17 cellular contexts compared by ENCODE assay signal in the genomic region with DNA sequence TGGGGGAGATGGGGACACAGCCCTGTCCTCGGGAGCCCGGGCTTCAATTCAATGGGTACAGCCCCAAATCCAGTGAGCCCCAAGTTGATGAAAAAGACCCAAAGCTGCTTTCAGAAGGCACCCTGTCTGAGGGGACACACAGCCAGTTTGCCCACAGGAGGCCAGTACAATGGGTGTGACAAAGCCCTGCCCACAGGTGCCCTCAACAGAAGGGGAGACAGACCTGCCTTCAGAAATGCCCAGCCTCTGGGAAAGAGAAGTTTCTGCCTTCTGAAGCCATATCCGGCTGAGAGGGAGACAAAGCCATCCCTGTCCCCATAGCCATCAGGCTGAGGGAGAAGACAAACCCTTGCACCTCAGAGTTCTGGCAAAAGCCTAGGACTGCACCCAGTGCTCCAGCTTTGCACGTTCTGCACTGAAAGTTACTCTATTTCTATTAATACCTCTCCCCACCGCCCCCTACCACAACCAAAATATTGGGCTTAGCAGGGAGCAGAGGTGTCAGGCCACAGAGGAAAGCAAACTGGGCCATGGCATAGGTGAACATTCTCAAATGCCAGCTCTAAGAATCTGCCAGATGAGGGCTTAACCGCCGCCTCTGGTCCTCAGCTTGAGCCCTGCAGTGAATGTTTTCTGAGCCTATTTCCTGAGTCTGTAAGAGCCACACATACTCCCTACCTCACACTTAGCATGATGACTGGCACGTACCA. TPM values are rescaled to one million over a fixed set of nuclear protein-coding genes. Genes with fewer than 3 reads are reported as not detected.
DNase-seq lines count a peak whose midpoint lies in the region; FAIRE-seq and TF ChIP-seq lines count a peak whose summit lies in the region.
"Had no signal": no experiment of that assay in that cellular context is flagged by ENCODE, and none has a peak within 500 bp of the region (broad histone marks: within the 10 kb centered on the region; RNA-seq: fewer than 3 reads in every experiment).

No MANE protein-coding gene starts in this region.

- H2BK20ac ChIP-seq in H1 (ENCODE audit: low read length): no peak overlapping the region

- peaks cover 9% of the 10 kb centered on the region for H3K79me2 ChIP-seq in mammary epithelial cell (ENCODE audit: insufficient read depth, low read length)
- no peaks in the 10 kb centered on the region for H3K79me2 ChIP-seq in H1 (ENCODE audit: control insufficient read depth in 1 of 2, insufficient read depth in 2 of 2, low read length in 2 of 2)

- H3K27me3 ChIP-seq in mammary epithelial cell (ENCODE audit: insufficient read depth, low read length): no peaks in the 10 kb centered on the region
- no peaks in the 10 kb centered on the region for H3K27me3 ChIP-seq in breast epithelium
- H3K27me3 ChIP-seq in H1 (replicated peaks in 1 of 4; ENCODE audit: control insufficient read depth in 3 of 4, extremely low read depth in 1 of 4, insufficient read depth in 3 of 4, low read length in 3 of 4): no peaks in the 10 kb centered on the region

- DNase-seq in mammary epithelial cell (no peak), breast epithelium (ENCODE audit: low spot score in 2 of 2) (no peak), H1 (ENCODE audit: low read depth in 1 of 2, low spot score in 2 of 2) (no peak), mesenteric fat pad (ENCODE audit: low spot score) (peak; percentile 24), inferior parietal cortex (ENCODE audit: extremely low spot score) (no peak), NCI-H446 (lab: John Stamatoyannopoulos, UW) (no peak)
- no peak for DNase-seq in effector CD4-positive, alpha-beta T cell
- DNase-seq: CD8-positive, alpha-beta T cell; DND-41; GDM1; MV-4-11; NCI-H1436 treated with DMSO at 0.1 percent for 48 hours; NCI-H2081; NCI-H524 treated with DMSO at 0.1 percent for 48 hours had no signal

- H2AFZ ChIP-seq in mammary epithelial cell (ENCODE audit: low read depth, low read length) (peak overlapping the region; percentile 92), H1 (ENCODE audit: low read length) (no peak overlapping the region)

- intact Hi-C loops in mammary epithelial cell (cut with micrococcal nuclease): no loop called here
- intact Hi-C loops in breast epithelium (cut with DNase I; ENCODE audit: low total_unique reads): no loop called here

- no peak overlapping the region for H3K4me2 ChIP-seq in mammary epithelial cell (ENCODE audit: insufficient read depth, low read depth, low read length)
- H3K4me2 ChIP-seq in H1 (ENCODE audit: insufficient read depth in 1 of 2, low read depth in 2 of 2, low read length in 2 of 2): no peak overlapping the region

- H2BK120ac ChIP-seq in H1 (replicated peaks; ENCODE audit: low read depth, low read length): no peak overlapping the region

- H4K5ac ChIP-seq in H1 (ENCODE audit: insufficient read length, low read depth, low read length): no peak overlapping the region

- no peak overlapping the region for H3K56ac ChIP-seq in H1 (replicated peaks; ENCODE audit: insufficient read length, low read depth, low read length)

- TF ChIP-seq POLR2A in breast epithelium (IDR thresholded peaks at IDR 0.05) (no peak), H1 (IDR thresholded peaks at IDR 0.05; ENCODE audit: control extremely low read depth in 1 of 2, low read depth in 2 of 2, low read length in 2 of 2) (no peak)

- no peaks in the 10 kb centered on the region; the same call in 1 of the 2 replicates for H3K79me1 ChIP-seq in H1 (ENCODE audit: low read depth, low read length)

- no peaks in the 10 kb centered on the region for H4K20me1 ChIP-seq in mammary epithelial cell (ENCODE audit: insufficient read depth, low read length)
- H4K20me1 ChIP-seq in H1 (replicated peaks in 1 of 2; ENCODE audit: control insufficient read depth in 1 of 2, insufficient read depth in 2 of 2, low read length in 2 of 2): no peaks in the 10 kb centered on the region

- H4K8ac ChIP-seq in H1 (ENCODE audit: extremely low read depth, insufficient read depth, low read length): peak overlapping the region; percentile 9; the same call in 1 of the 2 replicates

- no peak for TF ChIP-seq RAD21 in H1 (IDR thresholded peaks at IDR 0.05 in 1 of 2, conservative IDR thresholded peaks at IDR 0.05 in 1 of 2; ENCODE audit: low read depth in 2 of 2, low read length in 2 of 2)

- H2BK5ac ChIP-seq in H1 (ENCODE audit: low read depth, low read length): no peak overlapping the region; the same call in 1 of the 2 replicates

- peak overlapping the region; percentile 14 for H3K9ac ChIP-seq in mammary epithelial cell (ENCODE audit: insufficient read depth, low read length)
- H3K9ac ChIP-seq in H1 (replicated peaks in 1 of 4; ENCODE audit: extremely low read depth in 1 of 4, low read depth in 3 of 4, low read length in 3 of 4): no peak overlapping the region

- POLR2A ChIA-PET in H1 (lab: Charles Lee; ENCODE audit: partially characterized antibody): interaction anchor here (0.8 to 2.1 kb wide), 7 partner anchors 26 to 311 kb away, joined by 3 to 6 read pairs (median 3); a partner anchor contains a TSS

- TF ChIP-seq EP300 in H1 (IDR thresholded peaks at IDR 0.05; ENCODE audit: borderline replicate concordance in 1 of 2, low read depth in 2 of 2, low read length in 2 of 2): no peak

- H2AK5ac ChIP-seq in H1 (ENCODE audit: low read depth, low read length): no peak overlapping the region; the same call in 1 of the 2 replicates

- no peak for TF ChIP-seq CTCF in mammary epithelial cell (conservative IDR thresholded peaks at IDR 0.05 in 1 of 2, IDR thresholded peaks at IDR 0.05 in 1 of 2; ENCODE audit: extremely low read depth in 1 of 2, insufficient read depth in 1 of 2, low read depth in 1 of 2, low read length in 2 of 2)
- TF ChIP-seq CTCF in breast epithelium (IDR thresholded peaks at IDR 0.05): no peak
- no peak for TF ChIP-seq CTCF in H1 (IDR thresholded peaks at IDR 0.05; ENCODE audit: control extremely low read depth in 1 of 3, insufficient read depth in 1 of 3, low read depth in 1 of 3, low read length in 3 of 3)

- H3K23ac ChIP-seq in H1 (ENCODE audit: insufficient read length): no peak overlapping the region

- H3K4me1 ChIP-seq in mammary epithelial cell (ENCODE audit: insufficient read depth, low read length) (peaks cover 51% of the 10 kb centered on the region), breast epithelium (no peaks in the 10 kb centered on the region), H1 (replicated peaks in 1 of 4; ENCODE audit: control insufficient read depth in 3 of 4, insufficient read depth in 4 of 4, low read length in 3 of 4) (peaks cover 11 to 34% (median 22%) of the 10 kb centered on the region in 4 experiments)

- no peak overlapping the region for H3K18ac ChIP-seq in H1 (ENCODE audit: extremely low read depth, low read length)

- H4K91ac ChIP-seq in H1 (replicated peaks; ENCODE audit: insufficient read length, low read length): no peak overlapping the region

- H3K4me3 ChIP-seq in mammary epithelial cell (replicated peaks in 1 of 3; ENCODE audit: insufficient read depth in 1 of 3, low read depth in 2 of 3, low read length in 3 of 3) (no peak overlapping the region), breast epithelium (no peak overlapping the region), H1 (ENCODE audit: extremely low read depth in 1 of 4, insufficient read depth in 2 of 4, low read depth in 3 of 4, low read length in 4 of 4) (no peak overlapping the region)

- no peaks in the 10 kb centered on the region for H3K36me3 ChIP-seq in mammary epithelial cell (ENCODE audit: insufficient read depth, low read length)
- no peaks in the 10 kb centered on the region for H3K36me3 ChIP-seq in breast epithelium
- peaks cover 4 to 12% (median 6%) of the 10 kb centered on the region in 4 experiments; a peak in 7 of 8 replicates for H3K36me3 ChIP-seq in H1 (ENCODE audit: control insufficient read depth in 2 of 4, insufficient read depth in 4 of 4, low read length in 3 of 4)

- in situ Hi-C loops in mammary epithelial cell (cut with MboI; ENCODE audit: low sequenced_read_pairs in 2 of 2): loop anchor here in 1 of 2 donors (5.0 kb wide), 1 partner anchor 102 kb away; no protein-coding TSS in a partner anchor

- peaks cover 5% of the 10 kb centered on the region; the same call in 1 of the 2 replicates for H3K23me2 ChIP-seq in H1 (ENCODE audit: low read depth, low read length)

- dilution Hi-C loops in mammary epithelial cell (cut with HindIII; ENCODE audit: low sequenced_read_pairs): loop anchor here (5.0 kb wide), 2 partner anchors 32 to 62 kb away; no protein-coding TSS in a partner anchor

- H3K27ac ChIP-seq in mammary epithelial cell (ENCODE audit: insufficient read depth, low read depth, low read length): peak overlapping the region; percentile 41
- H3K27ac ChIP-seq in breast epithelium: no peak overlapping the region
- H3K27ac ChIP-seq in H1 (ENCODE audit: low read depth, low read length): no peak overlapping the region

- no TSS peak for BruUV-seq in mammary epithelial cell (replicated peaks; lab: Mats Ljungman, UMichigan)

- CTCF ChIA-PET in mammary epithelial cell (lab: Charles Lee; ENCODE audit: low non-redundant PET) (interaction anchor here (1.0 kb wide), 1 partner anchor 103 kb away, joined by 5 read pairs; no protein-coding TSS in a partner anchor), H1 (lab: Charles Lee; ENCODE audit: partially characterized antibody) (interaction anchor here (1.0 to 2.8 kb wide), 10 partner anchors 14 to 103 kb away, joined by 3 to 17 read pairs (median 4); no protein-coding TSS in a partner anchor)

- 97% methylated on average over 7 of the region's 8 CpGs for WGBS in mammary epithelial cell (ENCODE audit: low coverage, missing lambda C conversion rate)
- WGBS in H1 (ENCODE audit: extremely low coverage in 1 of 2, insufficient coverage in 1 of 2, insufficient read length in 1 of 2, insufficient replicate concordance in 2 of 2, low coverage in 1 of 2, low lambda C conversion rate in 2 of 2, missing lambda C conversion rate in 1 of 2), 2 experiments: 84% methylated on average over 8 of the region's 8 CpGs; no CpG with 5 or more reads in 1 of the 2 experiments

- H2BK12ac ChIP-seq in H1 (ENCODE audit: low read depth, low read length): no peak overlapping the region

- no peak overlapping the region for H3K14ac ChIP-seq in H1 (ENCODE audit: insufficient read length)

- H3K4ac ChIP-seq in H1 (replicated peaks; ENCODE audit: insufficient read length, low read depth, low read length): no peak overlapping the region

- H2BK15ac ChIP-seq in H1 (ENCODE audit: low read length): no peak overlapping the region

- FAIRE-seq in H1 (lab: Jason Lieb, UNC): no peak
- FAIRE-seq: D721Med, RCC 7860 had no signal

- H3K9me3 ChIP-seq in mammary epithelial cell (replicated peaks; ENCODE audit: insufficient read depth, low read length) (no peaks in the 10 kb centered on the region), breast epithelium (no peaks in the 10 kb centered on the region), H1 (ENCODE audit: insufficient read depth in 2 of 2, low read depth in 1 of 2, low read length in 1 of 2) (no peaks in the 10 kb centered on the region)

RNA-seq across cellular contexts. Expression of a gene that starts 18.0 kb away (rescaled TPM):
- total RNA-seq in mammary epithelial cell (10 to 100 TPM in 1 of 2 donors, 1 to 10 TPM in 1; 1.8 to 10.9 TPM), breast epithelium (1 to 10 TPM; 5.6 to 8.3 (median 6.2) TPM), mesenteric fat pad (22.8 TPM)
- polyA plus RNA-seq in mammary epithelial cell (38.1 TPM), H1 (2011; rRNA removed) (3.4 and 4.9 TPM in 2 replicates)
- 25.8 TPM for polyA minus RNA-seq in mammary epithelial cell
- total RNA-seq in H1 (2021; fragmentation: NEBNext Ultra II Directional; extraction: Animal tissue kit (Norgen Biotek cat#: 25700)): 1.2 TPM in 2 replicates
- 2.7 TPM for polyA plus RNA-seq in H1 (2011; cell fraction: cytosol; rRNA removed)
- polyA plus RNA-seq in H1 (2011; cell fraction: nucleus; rRNA removed): 1.2 TPM
- polyA plus RNA-seq in H1 (2012, experiment 1 of 2): 1.4 to 1.6 TPM (median 1.5 TPM) in 4 replicates
- polyA plus RNA-seq in H1 (2012, experiment 2 of 2): 1.3 TPM
- polyA plus RNA-seq in H1 (2013, experiment 1 of 2): 1.8 TPM
- 2.0 TPM for polyA plus RNA-seq in H1 (2013, experiment 2 of 2)
- 5.5 and 6.6 TPM in 2 replicates for polyA minus RNA-seq in H1 (2011; rRNA and poly(A)+ RNA removed)
- 0.73 TPM for polyA minus RNA-seq in H1 (2011; cell fraction: cytosol; rRNA and poly(A)+ RNA removed)
- polyA minus RNA-seq in H1 (2011; cell fraction: nucleus; rRNA and poly(A)+ RNA removed): 1.4 TPM
- total RNA-seq: LHCN-M2 had no signal

RNA-seq across cellular contexts. Expression of a gene that starts 38.3 kb away (rescaled TPM):
- total RNA-seq in mammary epithelial cell (10 to 100 TPM; 36.0 to 68.9 TPM), breast epithelium (10 to 100 TPM; 67.8 to 76.4 (median 75.4) TPM), mesenteric fat pad (70.7 TPM)
- polyA plus RNA-seq in mammary epithelial cell (55.0 TPM), H1 (2011; rRNA removed) (74.1 and 116 TPM in 2 replicates)
- 24.7 TPM for polyA minus RNA-seq in mammary epithelial cell
- 129 and 134 TPM in 2 replicates for total RNA-seq in H1 (2021; fragmentation: NEBNext Ultra II Directional; extraction: Animal tissue kit (Norgen Biotek cat#: 25700))
- polyA plus RNA-seq in H1 (2011; cell fraction: cytosol; rRNA removed): 105 TPM
- polyA plus RNA-seq in H1 (2011; cell fraction: nucleus; rRNA removed): 44.7 TPM
- 116 to 133 TPM (median 119 TPM) in 4 replicates for polyA plus RNA-seq in H1 (2012, experiment 1 of 2)
- 116 TPM for polyA plus RNA-seq in H1 (2012, experiment 2 of 2)
- 155 TPM for polyA plus RNA-seq in H1 (2013, experiment 1 of 2)
- polyA plus RNA-seq in H1 (2013, experiment 2 of 2): 156 TPM
- 31.2 and 38.8 TPM in 2 replicates for polyA minus RNA-seq in H1 (2011; rRNA and poly(A)+ RNA removed)
- polyA minus RNA-seq in H1 (2011; cell fraction: cytosol; rRNA and poly(A)+ RNA removed): 19.2 TPM
- polyA minus RNA-seq in H1 (2011; cell fraction: nucleus; rRNA and poly(A)+ RNA removed): 23.8 TPM

RNA-seq across cellular contexts. Expression of a gene that starts 41.4 kb away (rescaled TPM):
- 100 to 1,000 TPM; 114 to 244 TPM for total RNA-seq in mammary epithelial cell
- polyA plus RNA-seq in mammary epithelial cell: 399 TPM
- 24.8 TPM for polyA minus RNA-seq in mammary epithelial cell
- 100 to 1,000 TPM; 137 to 147 (median 138) TPM for total RNA-seq in breast epithelium
- 198 and 202 TPM in 2 replicates for total RNA-seq in H1 (2021; fragmentation: NEBNext Ultra II Directional; extraction: Animal tissue kit (Norgen Biotek cat#: 25700))
- 242 and 292 TPM in 2 replicates for polyA plus RNA-seq in H1 (2011; rRNA removed)
- 541 TPM for polyA plus RNA-seq in H1 (2011; cell fraction: cytosol; rRNA removed)
- polyA plus RNA-seq in H1 (2011; cell fraction: nucleus; rRNA removed): 149 TPM
- 353 to 427 TPM (median 404 TPM) in 4 replicates for polyA plus RNA-seq in H1 (2012, experiment 1 of 2)
- 148 TPM for polyA plus RNA-seq in H1 (2012, experiment 2 of 2)
- polyA plus RNA-seq in H1 (2013, experiment 1 of 2): 547 TPM
- 580 TPM for polyA plus RNA-seq in H1 (2013, experiment 2 of 2)
- polyA minus RNA-seq in H1 (2011; rRNA and poly(A)+ RNA removed): 16.3 and 22.7 TPM in 2 replicates
- 88.7 TPM for polyA minus RNA-seq in H1 (2011; cell fraction: cytosol; rRNA and poly(A)+ RNA removed)
- 56.0 TPM for polyA minus RNA-seq in H1 (2011; cell fraction: nucleus; rRNA and poly(A)+ RNA removed)
- total RNA-seq in mesenteric fat pad: 50.7 TPM
